8 cellular contexts compared by ENCODE assay signal in the genomic region with DNA sequence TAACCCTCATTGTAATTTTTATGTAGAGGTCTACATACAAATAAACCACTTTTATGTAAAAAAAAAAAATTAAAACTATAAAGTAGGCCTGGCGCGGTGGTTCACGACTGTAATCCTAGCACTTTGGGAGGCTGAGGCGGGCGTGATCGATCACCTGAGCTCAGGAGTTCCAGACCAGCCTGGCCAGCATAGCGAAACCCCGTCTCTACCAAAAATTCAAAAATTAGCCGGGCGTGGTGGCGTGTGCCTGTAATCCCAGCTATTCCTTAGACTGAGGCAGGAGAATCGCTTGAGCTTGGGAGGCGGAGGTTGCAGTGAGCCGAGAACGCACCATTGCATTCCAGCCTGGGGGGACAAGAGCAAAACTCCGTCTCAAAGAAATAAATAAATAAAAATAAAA. TPM values are rescaled to one million over a fixed set of nuclear protein-coding genes. Genes with fewer than 3 reads are reported as not detected.
DNase-seq lines count a peak whose midpoint lies in the region; ATAC-seq lines count a peak whose summit lies in the region.

No MANE protein-coding gene starts in this region.

- H3K4me3 Mint-ChIP-seq in IgD-negative memory B cell: peak overlapping the region in 3 of 4 donors; percentile 90 to 98 (median 93)
- peak overlapping the region; percentile 96 for H3K4me3 Mint-ChIP-seq in central memory CD8-positive, alpha-beta T cell

- H3K9me3 Mint-ChIP-seq in IgD-negative memory B cell: no peaks in the 10 kb centered on the region
- no peaks in the 10 kb centered on the region for H3K9me3 Mint-ChIP-seq in central memory CD8-positive, alpha-beta T cell

- H3K27me3 Mint-ChIP-seq in IgD-negative memory B cell: no peaks in the 10 kb centered on the region
- H3K27me3 Mint-ChIP-seq in central memory CD8-positive, alpha-beta T cell: no peaks in the 10 kb centered on the region

- peak overlapping the region; percentile 87; the same call in 1 of the 2 replicates for H3K4me3 ChIP-seq in ACC112 (ENCODE audit: low read depth, low read length)
- peak overlapping the region; percentile 72 to 97 for H3K4me3 ChIP-seq in muscle layer of colon (ENCODE audit: low read depth in 1 of 2, low read length in 2 of 2)

- H3K9me3 ChIP-seq in muscle layer of colon (ENCODE audit: low read length): no peaks in the 10 kb centered on the region

- peaks cover 17 to 33% (median 32%) of the 10 kb centered on the region in 3 donors for H3K4me1 Mint-ChIP-seq in IgD-negative memory B cell
- H3K4me1 Mint-ChIP-seq in central memory CD8-positive, alpha-beta T cell: peaks cover 42% of the 10 kb centered on the region

- peaks cover 57% of the 10 kb centered on the region for H3K79me2 ChIP-seq in ACC112 (ENCODE audit: control insufficient read depth, insufficient read depth, low read length, unreplicated experiment)

- H3K27me3 ChIP-seq in ACC112 (ENCODE audit: insufficient read depth, low read length) (no peaks in the 10 kb centered on the region), muscle layer of colon (ENCODE audit: control insufficient read depth in 1 of 2, insufficient read depth in 2 of 2, low read length in 2 of 2) (no peaks in the 10 kb centered on the region)

- peak overlapping the region in 1 of 3 donors; percentile 94 for H3K27ac Mint-ChIP-seq in IgD-negative memory B cell
- H3K27ac Mint-ChIP-seq in central memory CD8-positive, alpha-beta T cell (ENCODE audit: low read depth): no peak overlapping the region

- peaks cover 9% of the 10 kb centered on the region for H3K36me3 Mint-ChIP-seq in IgD-negative memory B cell
- H3K36me3 Mint-ChIP-seq in central memory CD8-positive, alpha-beta T cell (ENCODE audit: insufficient read depth): peaks cover 26% of the 10 kb centered on the region

- H3K36me3 ChIP-seq in ACC112 (ENCODE audit: insufficient read depth, low read length) (peaks cover 9% of the 10 kb centered on the region; the same call in 1 of the 2 replicates), muscle layer of colon (ENCODE audit: insufficient read depth, low read length) (peaks cover 4% of the 10 kb centered on the region)

- H2AFZ ChIP-seq in ACC112 (ENCODE audit: low read length, unreplicated experiment): no peak overlapping the region

- no peak for ATAC-seq in central memory CD8-positive, alpha-beta T cell (replicated peaks; ENCODE audit: extremely low read depth, poor library complexity, severe bottlenecking)
- ATAC-seq in HG03571 (IDR thresholded peaks at IDR 0.05; ENCODE audit: unreplicated experiment): no peak
- no peak for ATAC-seq in HG03196 (IDR thresholded peaks at IDR 0.05; ENCODE audit: unreplicated experiment)
- no peak for ATAC-seq in HG03520 (IDR thresholded peaks at IDR 0.05; ENCODE audit: unreplicated experiment)
- no peak for ATAC-seq in HG02678 (IDR thresholded peaks at IDR 0.05; ENCODE audit: unreplicated experiment)

- H3K9ac ChIP-seq in muscle layer of colon (ENCODE audit: low read length): no peak overlapping the region

- H3K4me1 ChIP-seq in ACC112 (ENCODE audit: control insufficient read depth, insufficient read depth, low read length, unreplicated experiment) (peaks cover 60% of the 10 kb centered on the region), muscle layer of colon (ENCODE audit: insufficient read depth, low read length) (peaks cover 24% of the 10 kb centered on the region)

- H3K27ac ChIP-seq in ACC112 (ENCODE audit: low read depth, low read length): 0 out of 2 replicates have a peak overlapping the region, but pooled peaks have one; percentile 31
- H3K27ac ChIP-seq in muscle layer of colon (ENCODE audit: low read depth, low read length): no peak overlapping the region

- no peak for DNase-seq in central memory CD8-positive, alpha-beta T cell (ENCODE audit: low spot score in 2 of 2)

RNA-seq across cellular contexts. Expression of a gene that starts 0.8 kb away (rescaled TPM):
- 8.7 TPM for polyA plus RNA-seq in IgD-negative memory B cell

RNA-seq across cellular contexts. Expression of a gene that starts 4.6 kb away (rescaled TPM):
- polyA plus RNA-seq in IgD-negative memory B cell: 350 TPM

RNA-seq across cellular contexts. Expression of a gene that starts 4.8 kb away (rescaled TPM):
- polyA plus RNA-seq in IgD-negative memory B cell: not detected

RNA-seq across cellular contexts. Expression of a gene that starts 28.6 kb away (rescaled TPM):
- 8.5 TPM for polyA plus RNA-seq in IgD-negative memory B cell
